14 cellular contexts compared by ENCODE assay signal in genomic region chr7:117809958-117810357, GRCh38.
DNase-seq lines count a peak whose midpoint lies in the region; ATAC-seq, FAIRE-seq and TF ChIP-seq lines count a peak whose summit lies in the region.
"Had no signal": no experiment of that assay in that cellular context is flagged by ENCODE, and none has a peak within 500 bp of the region (broad histone marks: within the 10 kb centered on the region; RNA-seq: fewer than 3 reads in every experiment).

No MANE protein-coding gene starts in this region.

- peaks cover 0 to 14% (median 0%) of the 10 kb centered on the region in 6 donors for H3K4me1 ChIP-seq in spleen
- H3K4me1 ChIP-seq: psoas muscle had no signal

- DNase-seq in Daoy (ENCODE audit: low read depth), result peak; percentile 57
- DNase-seq in SK-N-MC (ENCODE audit: low read depth, low spot score), result no peak
- DNase-seq in kidney tubule cell (ENCODE audit: low spot score), result peak; percentile 38
- DNase-seq in NCI-H524 treated with DMSO at 0.1 percent for 48 hours (lab: John Stamatoyannopoulos, UW), result no peak
- no peak for DNase-seq in GOT3 (lab: John Stamatoyannopoulos, UW)
- no peak for DNase-seq in frontal cortex (ENCODE audit: low spot score in 2 of 2)
- DNase-seq in spleen, result no peak
- DNase-seq: activated effector memory CD4-positive, alpha-beta T cell treated with anti-CD3 and anti-CD28 coated beads, Interleukin-2, amount 50 U/mL, for 16 hours; NCI-H446; psoas muscle; transverse colon had no signal

- no peaks in the 10 kb centered on the region for H3K9me3 ChIP-seq in SK-N-MC (ENCODE audit: low read depth, low read length)
- no peaks in the 10 kb centered on the region for H3K9me3 ChIP-seq in spleen
- H3K9me3 ChIP-seq: psoas muscle, transverse colon had no signal

- H3K9ac ChIP-seq in SK-N-MC (ENCODE audit: insufficient read length), result no peak overlapping the region

- H3K27ac ChIP-seq in SK-N-MC (peak overlapping the region; percentile 43; the same call in 1 of the 2 replicates), spleen (no peak overlapping the region)
- H3K27ac ChIP-seq: psoas muscle, RWPE1, transverse colon had no signal

- peak overlapping the region; percentile 53 for H3K4me3 ChIP-seq in SK-N-MC
- H3K4me3 ChIP-seq in spleen, result no peak overlapping the region
- H3K4me3 ChIP-seq: psoas muscle, transverse colon had no signal

- no peak for TF ChIP-seq POLR2A in spleen (IDR thresholded peaks at IDR 0.05)

- H3K36me3 ChIP-seq in SK-N-MC (ENCODE audit: insufficient read depth, low read length) (peaks cover 3% of the 10 kb centered on the region; the same call in 1 of the 2 replicates), spleen (no peaks in the 10 kb centered on the region)
- H3K36me3 ChIP-seq: transverse colon had no signal

- peak; percentile 46 for ATAC-seq in HG02852 (IDR thresholded peaks at IDR 0.05; ENCODE audit: unreplicated experiment)
- ATAC-seq: HCT116, psoas muscle had no signal

- no peaks in the 10 kb centered on the region for H3K27me3 ChIP-seq in spleen (replicated peaks in 1 of 7)
- H3K27me3 ChIP-seq: transverse colon had no signal

- 85 to 91% (median 87%) methylated on average over 3 of the region's 3 CpGs for WGBS in spleen, 5 donors

- FAIRE-seq in frontal cortex (lab: Jason Lieb, UNC), result no peak

- no peak for TF ChIP-seq CTCF in spleen (IDR thresholded peaks at IDR 0.05 in 8 of 11, conservative IDR thresholded peaks at IDR 0.05 in 3 of 11)

- intact Hi-C loops in spleen (cut with DNase I; ENCODE audit: low total_unique reads), result no loop called here

Comparison
In these comparisons a context has a peak if more than half of its experiments do, and no peak if none do; other contexts are left out.
1. DNase-seq: peak in Daoy (single experiment) and kidney tubule cell (single experiment); none in SK-N-MC (single experiment), NCI-H524 treated with DMSO at 0.1 percent for 48 hours (single experiment), GOT3 (single experiment), frontal cortex (0 of 2) and spleen (single experiment).